Comparison of ENCODE assay signal across 7 cellular contexts in genomic region chr6:28980137-28980796, GRCh38. TPM values are rescaled to one million over a fixed set of nuclear protein-coding genes. Genes with fewer than 3 reads are reported as not detected.
DNase-seq lines count a peak whose midpoint lies in the region; ATAC-seq and TF ChIP-seq lines count a peak whose summit lies in the region.

No MANE protein-coding gene starts in this region.

- H3K27ac ChIP-seq in RWPE1 (peak overlapping the region; percentile 27; the same call in 1 of the 2 replicates), esophagus muscularis mucosa (replicated peaks in 1 of 4) (peak overlapping the region in 1 of 4 donors; percentile 79)

- peak overlapping the region; percentile 36 for H3K4me3 ChIP-seq in GM12875 (ENCODE audit: low read depth, low read length)
- peak overlapping the region; percentile 57 to 72 (median 65) for H3K4me3 ChIP-seq in esophagus muscularis mucosa
- H3K4me3 ChIP-seq in skeletal muscle cell (ENCODE audit: low read depth, low read length): peak overlapping the region; percentile 91

- H3K9me3 ChIP-seq in esophagus muscularis mucosa: no peaks in the 10 kb centered on the region

- TF ChIP-seq CTCF in GM12875 (IDR thresholded peaks at IDR 0.05; ENCODE audit: borderline replicate concordance, insufficient read depth, low read depth, low read length) (no peak), RWPE1 (conservative IDR thresholded peaks at IDR 0.05; ENCODE audit: low read depth) (no peak), esophagus muscularis mucosa (IDR thresholded peaks at IDR 0.05) (no peak)

- CTCF ChIA-PET in RWPE1 (lab: Yijun Ruan, JAX): interaction anchor here (1.0 kb wide), 1 partner anchor 33 kb away, joined by 3 read pairs; no protein-coding TSS in a partner anchor

- intact Hi-C loops in esophagus muscularis mucosa (cut with DNase I): loop anchor here (2.0 kb wide), 1 partner anchor 35 kb away; no protein-coding TSS in a partner anchor

- no peak for DNase-seq in RWPE1 (ENCODE audit: low spot score)
- DNase-seq in esophagus muscularis mucosa (ENCODE audit: extremely low spot score): no peak
- no peak for DNase-seq in skeletal muscle cell (ENCODE audit: low read depth)
- no peak for DNase-seq in GM03348 (ENCODE audit: low spot score)

- 58% methylated on average over 7 of the region's 7 CpGs for WGBS in esophagus muscularis mucosa

- H3K4me1 ChIP-seq in esophagus muscularis mucosa: peaks cover 3 to 31% (median 25%) of the 10 kb centered on the region in 4 donors

- H3K36me3 ChIP-seq in esophagus muscularis mucosa: no peaks in the 10 kb centered on the region

- no peak for TF ChIP-seq POLR2A in esophagus muscularis mucosa (IDR thresholded peaks at IDR 0.05; ENCODE audit: low read depth)

- POLR2A ChIA-PET in RWPE1 (lab: Yijun Ruan, JAX; ENCODE audit: low non-redundant PET): no interaction called here

- H3K27me3 ChIP-seq in esophagus muscularis mucosa: peaks cover 0 to 28% (median 6%) of the 10 kb centered on the region in 4 donors

- TF ChIP-seq EP300 in esophagus muscularis mucosa (IDR thresholded peaks at IDR 0.05): no peak

- ATAC-seq in HG03159 (IDR thresholded peaks at IDR 0.05; ENCODE audit: unreplicated experiment) (no peak), GM19467 (IDR thresholded peaks at IDR 0.05; ENCODE audit: unreplicated experiment) (no peak)

RNA-seq across cellular contexts. Expression of gene ZNF311, which starts 24.8 kb away (rescaled TPM):
- 1 to 10 TPM in 1 of 4 donors, under 1 TPM in 3; 0.17 to 1.7 (median 0.53) TPM for total RNA-seq in esophagus muscularis mucosa

RNA-seq across cellular contexts. Expression of gene TRIM27, which starts 56.5 kb away (rescaled TPM):
- total RNA-seq in esophagus muscularis mucosa: 10 to 100 TPM; 31.1 to 42.2 (median 36.0) TPM

Comparison
In these comparisons a context has a peak if more than half of its experiments do, and no peak if none do; other contexts are left out.
1. H3K4me3 ChIP-seq: peak in every context shown above with its lines; median percentile 91 in skeletal muscle cell; 65 in esophagus muscularis mucosa; 36 in GM12875.